In genomic region chr21:33374080-33374873, GRCh38 we compare ENCODE assay signal across 3 cellular contexts.
TF ChIP-seq lines count a peak whose summit lies in the region.

No MANE protein-coding gene starts in this region.

TF ChIP-seq in Ishikawa, 13 proteins besides CTCF, POLR2A, EP300 and RAD21:
- no peak for TF ChIP-seq CEBPB (IDR thresholded peaks at IDR 0.05)
- no peak for TF ChIP-seq FOXM1 (IDR thresholded peaks at IDR 0.05; ENCODE audit: borderline replicate concordance, low read depth)
- TF ChIP-seq TCF12 (IDR thresholded peaks at IDR 0.05; ENCODE audit: low read depth) = no peak
- TF ChIP-seq TAF1 (IDR thresholded peaks at IDR 0.05; ENCODE audit: low read depth) = no peak
- TF ChIP-seq NFIC (IDR thresholded peaks at IDR 0.05) = no peak
- no peak for TF ChIP-seq YY1 (IDR thresholded peaks at IDR 0.05; ENCODE audit: low read depth)

TF ChIP-seq in SK-N-SH, 30 proteins besides CTCF, POLR2A, EP300 and RAD21:
- no peak for TF ChIP-seq SIN3A (IDR thresholded peaks at IDR 0.05; ENCODE audit: borderline replicate concordance, low read depth, low read length)
- no peak for TF ChIP-seq MXI1 (IDR thresholded peaks at IDR 0.05; ENCODE audit: low read depth, low read length)
- no peak for TF ChIP-seq RFX5 (IDR thresholded peaks at IDR 0.05; ENCODE audit: low read length)
- TF ChIP-seq USF1 (IDR thresholded peaks at IDR 0.05; ENCODE audit: borderline replicate concordance, low read depth) = no peak
- TF ChIP-seq MAX (IDR thresholded peaks at IDR 0.05; ENCODE audit: low read depth) = no peak
- no peak for TF ChIP-seq FOSL2 (IDR thresholded peaks at IDR 0.05; ENCODE audit: borderline replicate concordance, low read depth)
- no peak for TF ChIP-seq GATA2 (CRISPR knock-in tag; IDR thresholded peaks at IDR 0.05)
- TF ChIP-seq TCF12 (IDR thresholded peaks at IDR 0.05) = no peak
- TF ChIP-seq SMC3 (IDR thresholded peaks at IDR 0.05; ENCODE audit: low read depth, low read length) = peak; percentile 49

TF ChIP-seq in K562, 482 proteins besides CTCF, POLR2A, EP300 and RAD21 (continues in another document):
- TF ChIP-seq PTRF (tag; IDR thresholded peaks at IDR 0.05) (no peak), ZNF311 (CRISPR knock-in tag; IDR thresholded peaks at IDR 0.05) (no peak), L3MBTL2 (IDR thresholded peaks at IDR 0.05) (0 out of 2 replicates have a peak, but pooled peaks have one; percentile 15), BACH1 (tag; IDR thresholded peaks at IDR 0.05) (no peak), ZBTB49 (CRISPR knock-in tag; IDR thresholded peaks at IDR 0.05; ENCODE audit: borderline replicate concordance) (no peak), HCFC1 (IDR thresholded peaks at IDR 0.05; ENCODE audit: low read depth, low read length) (no peak), ARID3A (IDR thresholded peaks at IDR 0.05; ENCODE audit: borderline replicate concordance, low read depth, low read length) (peak; percentile 50; the same call in 1 of the 2 replicates), KLF16 (IDR thresholded peaks at IDR 0.05) (0 out of 2 replicates have a peak, but pooled peaks have one; percentile 21), DEAF1 (CRISPR knock-in tag; IDR thresholded peaks at IDR 0.05) (peak; percentile 84), TEAD1 (CRISPR knock-in tag; IDR thresholded peaks at IDR 0.05) (no peak), MIER1 (IDR thresholded peaks at IDR 0.05; ENCODE audit: low read depth) (no peak), MBD2 (IDR thresholded peaks at IDR 0.05; ENCODE audit: borderline replicate concordance, low read depth) (no peak), PREB (CRISPR knock-in tag; IDR thresholded peaks at IDR 0.05) (no peak), MEF2D (tag; conservative IDR thresholded peaks at IDR 0.05; ENCODE audit: low read depth) (no peak), TRIM28 (IDR thresholded peaks at IDR 0.05) (no peak), CC2D1A (IDR thresholded peaks at IDR 0.05) (0 out of 2 replicates have a peak, but pooled peaks have one; percentile 29), MECOM (CRISPR knock-in tag; IDR thresholded peaks at IDR 0.05) (no peak), ZMIZ1 (IDR thresholded peaks at IDR 0.05; ENCODE audit: low read depth in 2 of 2, low read length in 2 of 2) (no peak), CUX1 (CRISPR knock-in tag; IDR thresholded peaks at IDR 0.05) (no peak), ADNP (tag; IDR thresholded peaks at IDR 0.05) (no peak), ZNF316 (IDR thresholded peaks at IDR 0.05) (no peak), NUFIP1 (IDR thresholded peaks at IDR 0.05; ENCODE audit: partially characterized antibody) (no peak), ARID2 (IDR thresholded peaks at IDR 0.05) (peak; percentile 27; the same call in 1 of the 2 replicates), ZNF740 (CRISPR knock-in tag; IDR thresholded peaks at IDR 0.05) (no peak), ZNF740 (tag; IDR thresholded peaks at IDR 0.05) (no peak), ZNF668 (CRISPR knock-in tag; IDR thresholded peaks at IDR 0.05) (no peak), SMC3 (conservative IDR thresholded peaks at IDR 0.05; ENCODE audit: insufficient read depth, low read depth, low read length) (peak; percentile 75), RBM34 (IDR thresholded peaks at IDR 0.05; ENCODE audit: borderline replicate concordance, insufficient read depth, low read length) (no peak), ID3 (CRISPR knock-in tag; IDR thresholded peaks at IDR 0.05) (no peak), ID3 (tag; IDR thresholded peaks at IDR 0.05) (no peak), FOXK1 (CRISPR knock-in tag; IDR thresholded peaks at IDR 0.05; ENCODE audit: borderline replicate concordance) (no peak), HMGN3 (IDR thresholded peaks at IDR 0.05; ENCODE audit: borderline replicate concordance, extremely low read depth, insufficient read length, low read depth, low read length) (no peak), SIN3A (IDR thresholded peaks at IDR 0.05; ENCODE audit: borderline replicate concordance in 2 of 2, control insufficient read depth in 1 of 2, low read depth in 2 of 2, low read length in 2 of 2) (no peak), SRF (CRISPR knock-in tag; IDR thresholded peaks at IDR 0.05) (no peak), NFXL1 (CRISPR knock-in tag; IDR thresholded peaks at IDR 0.05) (no peak), PML (IDR thresholded peaks at IDR 0.05; ENCODE audit: low read length) (no peak), TAL1 (IDR thresholded peaks at IDR 0.05) (no peak), ZNF143 (CRISPR knock-in tag; IDR thresholded peaks at IDR 0.05) (no peak), RB1 (IDR thresholded peaks at IDR 0.05; ENCODE audit: low read depth) (0 out of 2 replicates have a peak, but pooled peaks have one; percentile 13), MAX (CRISPR knock-in tag; IDR thresholded peaks at IDR 0.05) (no peak), IRF2 (CRISPR knock-in tag; IDR thresholded peaks at IDR 0.05) (no peak), PCBP1 (IDR thresholded peaks at IDR 0.05; ENCODE audit: low read depth, low read length, poor library complexity, severe bottlenecking) (no peak)
